Comparison of ENCODE assay signal across 25 cellular contexts in genomic region chr5:45578270-45578669, GRCh38.
DNase-seq lines count a peak whose midpoint lies in the region; ATAC-seq, FAIRE-seq and TF ChIP-seq lines count a peak whose summit lies in the region.
"Had no signal": no experiment of that assay in that cellular context is flagged by ENCODE, and none has a peak within 500 bp of the region (broad histone marks: within the 10 kb centered on the region; RNA-seq: fewer than 3 reads in every experiment).

No MANE protein-coding gene starts in this region.

- H3K27ac ChIP-seq in mammary epithelial cell (ENCODE audit: insufficient read depth, low read depth, low read length) = no peak overlapping the region
- H3K27ac ChIP-seq in right cardiac atrium (ENCODE audit: low read length) = peak overlapping the region; percentile 50
- no peak overlapping the region for H3K27ac ChIP-seq in small intestine (ENCODE audit: low read depth in 1 of 2, low read length in 1 of 2)
- H3K27ac ChIP-seq: BLaER1 treated with 17β-estradiol and CSF1 and Interleukin-3, amounts not matched to agents 10 nM and 100 nM; breast epithelium; prostate gland; SJSA1; vagina had no signal

- H4K20me1 ChIP-seq in mammary epithelial cell (ENCODE audit: insufficient read depth, low read length) = no peaks in the 10 kb centered on the region
- H4K20me1 ChIP-seq: BLaER1 treated with 17β-estradiol and CSF1 and Interleukin-3, amounts not matched to agents 10 nM and 100 nM had no signal

- intact Hi-C loops in MCF 10A (cut with micrococcal nuclease) (loop anchor here (5.0 kb wide), 1 partner anchor 126 kb away; no protein-coding TSS in a partner anchor), mammary epithelial cell (cut with micrococcal nuclease) (no loop called here), right cardiac atrium (cut with DNase I) (no loop called here)

- in situ Hi-C loops in mammary epithelial cell (cut with MboI; ENCODE audit: low sequenced_read_pairs in 2 of 2) = no loop called here

- no peak overlapping the region for H3K4me3 ChIP-seq in mammary epithelial cell (replicated peaks in 1 of 3; ENCODE audit: insufficient read depth in 1 of 3, low read depth in 2 of 3, low read length in 3 of 3)
- no peak overlapping the region for H3K4me3 ChIP-seq in right cardiac atrium (ENCODE audit: low read length)
- H3K4me3 ChIP-seq in small intestine (ENCODE audit: low read depth in 1 of 2, low read length in 2 of 2) = no peak overlapping the region
- H3K4me3 ChIP-seq: BLaER1 treated with 17β-estradiol and CSF1 and Interleukin-3, amounts not matched to agents 10 nM and 100 nM; breast epithelium; prostate gland; SJSA1; vagina had no signal

- H3K79me2 ChIP-seq in mammary epithelial cell (ENCODE audit: insufficient read depth, low read length) = no peaks in the 10 kb centered on the region

- no peaks in the 10 kb centered on the region for H3K36me3 Mint-ChIP-seq in MCF 10A (ENCODE audit: insufficient read depth, unreplicated experiment)
- H3K36me3 Mint-ChIP-seq: mesothelial cell of epicardium had no signal

- H3K4me1 ChIP-seq in mammary epithelial cell (ENCODE audit: insufficient read depth, low read length) (no peaks in the 10 kb centered on the region), right cardiac atrium (ENCODE audit: control insufficient read depth, insufficient read depth, low read length) (no peaks in the 10 kb centered on the region), small intestine (ENCODE audit: control insufficient read depth in 2 of 2, insufficient read depth in 1 of 2, low read depth in 1 of 2, low read length in 1 of 2) (no peaks in the 10 kb centered on the region)
- H3K4me1 ChIP-seq: BLaER1 treated with 17β-estradiol and CSF1 and Interleukin-3, amounts not matched to agents 10 nM and 100 nM; breast epithelium; prostate gland; SJSA1; vagina had no signal

- POLR2A ChIA-PET in MCF 10A (lab: Yijun Ruan, JAX) = interaction anchor here (0.7 to 1.4 kb wide), 3 partner anchors 12 to 73 kb away, joined by 3 to 4 read pairs (median 3); no protein-coding TSS in a partner anchor

- H3K4me2 ChIP-seq in mammary epithelial cell (ENCODE audit: insufficient read depth, low read depth, low read length) = no peak overlapping the region
- H3K4me2 ChIP-seq: BLaER1 treated with 17β-estradiol and CSF1 and Interleukin-3, amounts not matched to agents 10 nM and 100 nM had no signal

- CTCF ChIA-PET in MCF 10A (lab: Yijun Ruan, JAX) (no interaction called here), mammary epithelial cell (lab: Charles Lee; ENCODE audit: low non-redundant PET) (no interaction called here)

- H3K27me3 Mint-ChIP-seq in MCF 10A (ENCODE audit: insufficient read depth, unreplicated experiment) = no peaks in the 10 kb centered on the region
- H3K27me3 Mint-ChIP-seq: activated naive CD8-positive, alpha-beta T cell treated with anti-CD3 and anti-CD28 coated beads, Interleukin-2, amount 50 U/mL, for 24 hours; activated T-helper 17 cell treated with anti-CD3 and anti-CD28 coated beads, Interleukin-2, amount 50 U/mL, for 72 hours had no signal

- no peak for TF ChIP-seq CTCF in MCF 10A (IDR thresholded peaks at IDR 0.05; ENCODE audit: unreplicated experiment)
- TF ChIP-seq CTCF in mammary epithelial cell (conservative IDR thresholded peaks at IDR 0.05 in 1 of 2, IDR thresholded peaks at IDR 0.05 in 1 of 2; ENCODE audit: extremely low read depth in 1 of 2, insufficient read depth in 1 of 2, low read depth in 1 of 2, low read length in 2 of 2) = no peak

- H3K4me3 Mint-ChIP-seq in MCF 10A (ENCODE audit: unreplicated experiment) = no peak overlapping the region
- H3K4me3 Mint-ChIP-seq: activated naive CD8-positive, alpha-beta T cell treated with anti-CD3 and anti-CD28 coated beads, Interleukin-2, amount 50 U/mL, for 24 hours; activated T-helper 17 cell treated with anti-CD3 and anti-CD28 coated beads, Interleukin-2, amount 50 U/mL, for 72 hours; mesothelial cell of epicardium; nephron progenitor cell had no signal

- FAIRE-seq in small intestine (lab: Jason Lieb, UNC) = no peak
- FAIRE-seq: GM12891, keratinocyte had no signal

- DNase-seq in MCF 10A (ENCODE audit: unreplicated experiment) (peak; percentile 84), mammary epithelial cell (no peak), RPMI7951 (ENCODE audit: low read depth) (peak; percentile 0), right cardiac atrium (no peak), small intestine (peak; percentile 1), NCI-H1092 (lab: John Stamatoyannopoulos, UW) (no peak)
- DNase-seq: activated naive CD8-positive, alpha-beta T cell treated with anti-CD3 and anti-CD28 coated beads, Interleukin-2, amount 50 U/mL, for 24 hours; H7; hippocampal formation; NCI-H1436 treated with DMSO at 0.1 percent for 48 hours; NCI-H524; nephron progenitor cell; substantia nigra; T-helper 2 cell had no signal

- dilution Hi-C loops in mammary epithelial cell (cut with HindIII; ENCODE audit: low sequenced_read_pairs) = no loop called here

- H3K4me1 Mint-ChIP-seq in MCF 10A (ENCODE audit: insufficient read depth, unreplicated experiment) = peaks cover 16% of the 10 kb centered on the region
- H3K4me1 Mint-ChIP-seq: activated naive CD8-positive, alpha-beta T cell treated with anti-CD3 and anti-CD28 coated beads, Interleukin-2, amount 50 U/mL, for 24 hours; activated T-helper 17 cell treated with anti-CD3 and anti-CD28 coated beads, Interleukin-2, amount 50 U/mL, for 72 hours; mesothelial cell of epicardium; nephron progenitor cell had no signal

- WGBS in mammary epithelial cell (ENCODE audit: low coverage, missing lambda C conversion rate) = 61% methylated on average over 2 of the region's 2 CpGs
- WGBS in right cardiac atrium = 25% methylated on average over 2 of the region's 2 CpGs
- WGBS in small intestine, 3 donors = 67 to 77% (median 68%) methylated on average over 2 of the region's 2 CpGs

- BruUV-seq in MCF 10A (replicated peaks; lab: Mats Ljungman, UMichigan) = no TSS peak
- BruUV-seq in mammary epithelial cell (replicated peaks; lab: Mats Ljungman, UMichigan) = no TSS peak

- no peaks in the 10 kb centered on the region for H3K36me3 ChIP-seq in mammary epithelial cell (ENCODE audit: insufficient read depth, low read length)
- no peaks in the 10 kb centered on the region for H3K36me3 ChIP-seq in small intestine (ENCODE audit: control insufficient read depth in 2 of 2, insufficient read depth in 2 of 2, low read length in 2 of 2)
- H3K36me3 ChIP-seq: BLaER1 treated with 17β-estradiol and CSF1 and Interleukin-3, amounts not matched to agents 10 nM and 100 nM; breast epithelium; prostate gland; SJSA1; vagina had no signal

- H3K9me3 Mint-ChIP-seq in MCF 10A (ENCODE audit: unreplicated experiment) = no peaks in the 10 kb centered on the region
- H3K9me3 Mint-ChIP-seq: nephron progenitor cell had no signal

- H3K9me3 ChIP-seq in mammary epithelial cell (replicated peaks; ENCODE audit: insufficient read depth, low read length) (peaks cover 11% of the 10 kb centered on the region), right cardiac atrium (ENCODE audit: control insufficient read depth, low read length) (no peaks in the 10 kb centered on the region), small intestine (ENCODE audit: control insufficient read depth, low read depth) (no peaks in the 10 kb centered on the region)
- H3K9me3 ChIP-seq: BLaER1 treated with 17β-estradiol and CSF1 and Interleukin-3, amounts not matched to agents 10 nM and 100 nM; breast epithelium; prostate gland; vagina had no signal

- no peaks in the 10 kb centered on the region for H3K27me3 ChIP-seq in mammary epithelial cell (ENCODE audit: insufficient read depth, low read length)
- H3K27me3 ChIP-seq in right cardiac atrium (ENCODE audit: control insufficient read depth, insufficient read depth) = no peaks in the 10 kb centered on the region
- H3K27me3 ChIP-seq in small intestine (ENCODE audit: control insufficient read depth in 2 of 2, insufficient read depth in 2 of 2, low read length in 2 of 2) = no peaks in the 10 kb centered on the region
- H3K27me3 ChIP-seq: BLaER1 treated with 17β-estradiol and CSF1 and Interleukin-3, amounts not matched to agents 10 nM and 100 nM; breast epithelium; SJSA1; vagina had no signal

- H3K9ac ChIP-seq in mammary epithelial cell (ENCODE audit: insufficient read depth, low read length) = no peak overlapping the region
- H3K9ac ChIP-seq: BLaER1 treated with 17β-estradiol and CSF1 and Interleukin-3, amounts not matched to agents 10 nM and 100 nM had no signal

- H3K27ac Mint-ChIP-seq in MCF 10A (ENCODE audit: low read depth, unreplicated experiment) = peak overlapping the region; percentile 96
- H3K27ac Mint-ChIP-seq: activated naive CD8-positive, alpha-beta T cell treated with anti-CD3 and anti-CD28 coated beads, Interleukin-2, amount 50 U/mL, for 24 hours; activated T-helper 17 cell treated with anti-CD3 and anti-CD28 coated beads, Interleukin-2, amount 50 U/mL, for 72 hours; mesothelial cell of epicardium had no signal

- no peak overlapping the region for H2AFZ ChIP-seq in mammary epithelial cell (ENCODE audit: low read depth, low read length)

- ATAC-seq in right cardiac atrium (peak; percentile 89 to 94), HG02938 (IDR thresholded peaks at IDR 0.05; ENCODE audit: unreplicated experiment) (no peak), HG02798 (IDR thresholded peaks at IDR 0.05; ENCODE audit: poor library complexity, unreplicated experiment) (no peak)
- ATAC-seq: activated naive CD8-positive, alpha-beta T cell treated with anti-CD3 and anti-CD28 coated beads, Interleukin-2, amount 50 U/mL, for 24 hours; activated T-helper 17 cell treated with anti-CD3 and anti-CD28 coated beads, Interleukin-2, amount 50 U/mL, for 72 hours had no signal

Comparison
In these comparisons a context has a peak if more than half of its experiments do, and no peak if none do; other contexts are left out.
1. DNase-seq: peak in MCF 10A (single experiment), RPMI7951 (single experiment) and small intestine (single experiment); none in mammary epithelial cell (single experiment), right cardiac atrium (0 of 3) and NCI-H1092 (single experiment).
2. ATAC-seq: peak in right cardiac atrium (2 of 2); none in HG02938 (single experiment) and HG02798 (single experiment).